27 cellular contexts compared by ENCODE assay signal in the genomic region with DNA sequence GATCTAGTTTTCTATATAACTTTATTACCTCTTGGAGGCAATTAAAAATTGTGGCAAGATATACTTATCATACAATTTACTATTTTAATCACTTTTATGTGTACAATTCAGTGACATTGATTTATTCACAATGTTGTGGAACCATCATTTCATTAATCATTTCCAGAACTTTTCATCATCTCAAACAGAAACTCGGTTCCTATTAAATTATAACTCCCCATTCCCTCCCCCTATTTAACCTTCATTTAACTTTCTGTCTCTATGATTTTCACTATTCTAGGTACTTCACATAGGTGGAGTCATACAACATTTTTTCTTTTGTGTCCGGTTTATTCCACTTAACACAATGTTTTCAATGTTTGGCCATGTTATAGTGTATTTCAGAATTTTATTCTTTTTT.
"Had no signal": no experiment of that assay in that cellular context is flagged by ENCODE, and none has a peak within 500 bp of the region (broad histone marks: within the 10 kb centered on the region; RNA-seq: fewer than 3 reads in every experiment).

No MANE protein-coding gene starts in this region.

- H3K27ac ChIP-seq: heart left ventricle, lower lobe of right lung, neural progenitor cell, neutrophil, parathyroid adenoma, sigmoid colon, tibial nerve, uterus had no signal

- H3K9ac ChIP-seq: neural progenitor cell, parathyroid adenoma had no signal

- H2AFZ ChIP-seq: neural progenitor cell, parathyroid adenoma had no signal

- H3K9me3 ChIP-seq: heart left ventricle, lower lobe of right lung, neutrophil, sigmoid colon, tibial nerve, uterus had no signal

- DNase-seq: heart left ventricle; islet precursor cell; left ventricle myocardium superior; lower lobe of right lung; mammary epithelial cell; mesenchymal stem cell; naive thymus-derived CD8-positive, alpha-beta T cell; nephron progenitor cell; occipital lobe; retina; right cardiac atrium; sigmoid colon; stimulated activated CD4-positive, alpha-beta T cell treated with anti-CD3 and anti-CD28 coated beads, Interleukin-1b, Interleukin-23, amount 100 ng/mL, for 48 hours; stimulated activated CD4-positive, alpha-beta T cell treated with anti-CD3 and anti-CD28 coated beads, Interleukin-2, amount 100 ng/mL, for 48 hours; stimulated activated CD4-positive, alpha-beta T cell treated with anti-CD3 and anti-CD28 coated beads, Interleukin-4, amount 100 ng/mL, for 4 hours; stimulated activated CD8-positive, alpha-beta memory T cell treated with anti-CD3 and anti-CD28 coated beads, Interleukin-4, amount 100 ng/mL, for 48 hours; stimulated activated naive CD4-positive, alpha-beta T cell treated with Interleukin-2 at 50 U/mL for 16 hours; stimulated activated naive CD8-positive, alpha-beta T cell treated with anti-CD3 and anti-CD28 coated beads, Interleukin-15, amount 100 ng/mL, for 72 hours; substantia nigra; uterus had no signal

- H3K36me3 Mint-ChIP-seq: naive thymus-derived CD8-positive, alpha-beta T cell; neural progenitor cell; stimulated activated memory B cell treated with anti-CD40 and anti-IgM and Interleukin-4, amounts not matched to agents 10 μg/mL and 1 μg/mL and 100 μg/mL, for 72 hours; type B pancreatic cell had no signal

- H3K79me2 ChIP-seq: parathyroid adenoma had no signal

- H3K4me2 ChIP-seq: neural progenitor cell, smooth muscle cell had no signal

- H3K4me3 ChIP-seq: heart left ventricle, lower lobe of right lung, neural progenitor cell, sigmoid colon, smooth muscle cell, tibial nerve, uterus had no signal

- H3K9me3 Mint-ChIP-seq: stimulated activated memory B cell treated with anti-CD40 and anti-IgM and Interleukin-4, amounts not matched to agents 10 μg/mL and 1 μg/mL and 100 μg/mL, for 72 hours; stimulated activated naive CD8-positive, alpha-beta T cell treated with anti-CD3 and anti-CD28 coated beads, Interleukin-15, amount 100 ng/mL, for 72 hours; type B pancreatic cell had no signal

- H3K27me3 ChIP-seq: heart left ventricle, neural progenitor cell, neutrophil, sigmoid colon, tibial nerve, uterus had no signal

- H3K4me1 Mint-ChIP-seq: naive thymus-derived CD8-positive, alpha-beta T cell; nephron progenitor cell; stimulated activated memory B cell treated with anti-CD40 and anti-IgM and Interleukin-4, amounts not matched to agents 10 μg/mL and 1 μg/mL and 100 μg/mL, for 72 hours; stimulated activated naive CD8-positive, alpha-beta T cell treated with anti-CD3 and anti-CD28 coated beads, Interleukin-15, amount 100 ng/mL, for 72 hours had no signal

- ATAC-seq: heart left ventricle; left ventricle myocardium superior; lower lobe of right lung; naive thymus-derived CD8-positive, alpha-beta T cell; right cardiac atrium; stimulated activated memory B cell treated with anti-CD40 and anti-IgM and Interleukin-4, amounts not matched to agents 10 μg/mL and 1 μg/mL and 100 μg/mL, for 72 hours; stimulated activated naive CD8-positive, alpha-beta T cell treated with anti-CD3 and anti-CD28 coated beads, Interleukin-15, amount 100 ng/mL, for 72 hours had no signal

- H3K36me3 ChIP-seq: heart left ventricle, lower lobe of right lung, neural progenitor cell, neutrophil, sigmoid colon, tibial nerve, uterus had no signal

- H3K27ac Mint-ChIP-seq: naive thymus-derived CD8-positive, alpha-beta T cell; nephron progenitor cell; neural progenitor cell; stimulated activated memory B cell treated with anti-CD40 and anti-IgM and Interleukin-4, amounts not matched to agents 10 μg/mL and 1 μg/mL and 100 μg/mL, for 72 hours; stimulated activated naive CD8-positive, alpha-beta T cell treated with anti-CD3 and anti-CD28 coated beads, Interleukin-15, amount 100 ng/mL, for 72 hours; type B pancreatic cell had no signal

- H3K4me1 ChIP-seq: lower lobe of right lung, neural progenitor cell, parathyroid adenoma, sigmoid colon, uterus had no signal

- H3K4me3 Mint-ChIP-seq: naive thymus-derived CD8-positive, alpha-beta T cell; nephron progenitor cell; neural progenitor cell; stimulated activated memory B cell treated with anti-CD40 and anti-IgM and Interleukin-4, amounts not matched to agents 10 μg/mL and 1 μg/mL and 100 μg/mL, for 72 hours; stimulated activated naive CD8-positive, alpha-beta T cell treated with anti-CD3 and anti-CD28 coated beads, Interleukin-15, amount 100 ng/mL, for 72 hours; type B pancreatic cell had no signal
